In genomic region chr2:100741880-100742814, GRCh38 we compare ENCODE assay signal across 2 cellular contexts.
TF ChIP-seq lines count a peak whose summit lies in the region.

No MANE protein-coding gene starts in this region.

TF ChIP-seq in HepG2, 621 proteins besides CTCF, POLR2A, EP300 and RAD21 (continues in another document):
- TF ChIP-seq HNF4A (CRISPR knock-in tag; IDR thresholded peaks at IDR 0.05): peak; percentile 77
- 0 out of 2 replicates have a peak, but pooled peaks have one; percentile 56 for TF ChIP-seq ZNF547 (CRISPR knock-in tag; IDR thresholded peaks at IDR 0.05)
- no peak for TF ChIP-seq CENPX (CRISPR knock-in tag; IDR thresholded peaks at IDR 0.05)
- TF ChIP-seq, protein P1, sequence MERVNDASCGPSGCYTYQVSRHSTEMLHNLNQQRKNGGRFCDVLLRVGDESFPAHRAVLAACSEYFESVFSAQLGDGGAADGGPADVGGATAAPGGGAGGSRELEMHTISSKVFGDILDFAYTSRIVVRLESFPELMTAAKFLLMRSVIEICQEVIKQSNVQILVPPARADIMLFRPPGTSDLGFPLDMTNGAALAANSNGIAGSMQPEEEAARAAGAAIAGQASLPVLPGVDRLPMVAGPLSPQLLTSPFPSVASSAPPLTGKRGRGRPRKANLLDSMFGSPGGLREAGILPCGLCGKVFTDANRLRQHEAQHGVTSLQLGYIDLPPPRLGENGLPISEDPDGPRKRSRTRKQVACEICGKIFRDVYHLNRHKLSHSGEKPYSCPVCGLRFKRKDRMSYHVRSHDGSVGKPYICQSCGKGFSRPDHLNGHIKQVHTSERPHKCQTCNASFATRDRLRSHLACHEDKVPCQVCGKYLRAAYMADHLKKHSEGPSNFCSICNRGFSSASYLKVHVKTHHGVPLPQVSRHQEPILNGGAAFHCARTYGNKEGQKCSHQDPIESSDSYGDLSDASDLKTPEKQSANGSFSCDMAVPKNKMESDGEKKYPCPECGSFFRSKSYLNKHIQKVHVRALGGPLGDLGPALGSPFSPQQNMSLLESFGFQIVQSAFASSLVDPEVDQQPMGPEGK (CRISPR knock-in tag; IDR thresholded peaks at IDR 0.05): peak; percentile 10; the same call in 1 of the 2 replicates
- TF ChIP-seq ELF3 (CRISPR knock-in tag; IDR thresholded peaks at IDR 0.05): peak; percentile 21; the same call in 1 of the 2 replicates
- 0 out of 2 replicates have a peak, but pooled peaks have one; percentile 20 for TF ChIP-seq ZNF331 (CRISPR knock-in tag; IDR thresholded peaks at IDR 0.05)
- TF ChIP-seq ZHX2 (IDR thresholded peaks at IDR 0.05; ENCODE audit: low read depth): peak; percentile 28; the same call in 1 of the 2 replicates
- no peak for TF ChIP-seq ZHX2 (CRISPR knock-in tag; IDR thresholded peaks at IDR 0.05; ENCODE audit: borderline replicate concordance)
- no peak for TF ChIP-seq CREB1 (IDR thresholded peaks at IDR 0.05)
- TF ChIP-seq CREB1 (CRISPR knock-in tag; IDR thresholded peaks at IDR 0.05): no peak
- TF ChIP-seq SALL2 (CRISPR knock-in tag; IDR thresholded peaks at IDR 0.05): 0 out of 2 replicates have a peak, but pooled peaks have one; percentile 14
- TF ChIP-seq, protein P2, sequence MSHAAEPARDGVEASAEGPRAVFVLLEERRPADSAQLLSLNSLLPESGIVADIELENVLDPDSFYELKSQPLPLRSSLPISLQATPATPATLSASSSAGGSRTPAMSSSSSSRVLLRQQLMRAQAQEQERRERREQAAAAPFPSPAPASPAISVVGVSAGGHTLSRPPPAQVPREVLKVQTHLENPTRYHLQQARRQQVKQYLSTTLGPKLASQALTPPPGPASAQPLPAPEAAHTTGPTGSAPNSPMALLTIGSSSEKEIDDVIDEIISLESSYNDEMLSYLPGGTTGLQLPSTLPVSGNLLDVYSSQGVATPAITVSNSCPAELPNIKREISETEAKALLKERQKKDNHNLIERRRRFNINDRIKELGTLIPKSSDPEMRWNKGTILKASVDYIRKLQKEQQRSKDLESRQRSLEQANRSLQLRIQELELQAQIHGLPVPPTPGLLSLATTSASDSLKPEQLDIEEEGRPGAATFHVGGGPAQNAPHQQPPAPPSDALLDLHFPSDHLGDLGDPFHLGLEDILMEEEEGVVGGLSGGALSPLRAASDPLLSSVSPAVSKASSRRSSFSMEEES (CRISPR knock-in tag; IDR thresholded peaks at IDR 0.05): peak; percentile 37; the same call in 1 of the 2 replicates
- peak; percentile 54; the same call in 1 of the 2 replicates for TF ChIP-seq RXRB (CRISPR knock-in tag; IDR thresholded peaks at IDR 0.05; ENCODE audit: borderline replicate concordance)
- peak; percentile 86 for TF ChIP-seq SKI (IDR thresholded peaks at IDR 0.05; ENCODE audit: partially characterized antibody)
- TF ChIP-seq HOXA5 (CRISPR knock-in tag; IDR thresholded peaks at IDR 0.05): 0 out of 2 replicates have a peak, but pooled peaks have one; percentile 61
- TF ChIP-seq ZNF20 (CRISPR knock-in tag; IDR thresholded peaks at IDR 0.05): no peak
- TF ChIP-seq HOXA3 (CRISPR knock-in tag; IDR thresholded peaks at IDR 0.05): 0 out of 2 replicates have a peak, but pooled peaks have one; percentile 28
- 0 out of 2 replicates have a peak, but pooled peaks have one; percentile 46 for TF ChIP-seq ZNF766 (CRISPR knock-in tag; IDR thresholded peaks at IDR 0.05; ENCODE audit: borderline replicate concordance)
- TF ChIP-seq FOXA1 (IDR thresholded peaks at IDR 0.05): no peak
- peak; percentile 29; the same call in 1 of the 2 replicates for TF ChIP-seq FOXA1 (CRISPR knock-in tag; IDR thresholded peaks at IDR 0.05)
- 0 out of 2 replicates have a peak, but pooled peaks have one; percentile 58 for TF ChIP-seq ZNF317 (CRISPR knock-in tag; IDR thresholded peaks at IDR 0.05)
- no peak for TF ChIP-seq SOX13 (IDR thresholded peaks at IDR 0.05)
- peak in 1 of 2 experiments; percentile 82; a peak in 2 of 4 replicates for TF ChIP-seq SOX13 (CRISPR knock-in tag; conservative IDR thresholded peaks at IDR 0.05 in 1 of 2, IDR thresholded peaks at IDR 0.05 in 1 of 2)
- TF ChIP-seq SOX6 (IDR thresholded peaks at IDR 0.05): no peak
- TF ChIP-seq SOX6 (CRISPR knock-in tag; IDR thresholded peaks at IDR 0.05): peak; percentile 70

TF ChIP-seq in endothelial cell of umbilical vein, 7 proteins besides CTCF, POLR2A, EP300 and RAD21:
- TF ChIP-seq, protein P3, sequence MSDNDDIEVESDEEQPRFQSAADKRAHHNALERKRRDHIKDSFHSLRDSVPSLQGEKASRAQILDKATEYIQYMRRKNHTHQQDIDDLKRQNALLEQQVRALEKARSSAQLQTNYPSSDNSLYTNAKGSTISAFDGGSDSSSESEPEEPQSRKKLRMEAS (IDR thresholded peaks at IDR 0.05; ENCODE audit: insufficient read depth, insufficient read length): no peak
- TF ChIP-seq JUN (IDR thresholded peaks at IDR 0.05; ENCODE audit: borderline replicate concordance, insufficient read depth, insufficient read length, low read depth) (no peak), GATA2 (IDR thresholded peaks at IDR 0.05; ENCODE audit: insufficient read depth, insufficient read length, low read depth, low read length) (no peak), POLR2AphosphoS5 (IDR thresholded peaks at IDR 0.05; ENCODE audit: insufficient read depth, low read depth, low read length) (no peak), MYC (IDR thresholded peaks at IDR 0.05; ENCODE audit: low read depth, low read length) (no peak), EZH2 (IDR thresholded peaks at IDR 0.05; ENCODE audit: borderline replicate concordance, low read depth, low read length, severe bottlenecking) (no peak), FOS (IDR thresholded peaks at IDR 0.05; ENCODE audit: borderline replicate concordance, insufficient read depth, low read length) (no peak)
